10 cellular contexts compared by ENCODE assay signal in genomic region chr15:62648954-62649353, GRCh38.
DNase-seq lines count a peak whose midpoint lies in the region; ATAC-seq and TF ChIP-seq lines count a peak whose summit lies in the region.
"Had no signal": no experiment of that assay in that cellular context is flagged by ENCODE, and none has a peak within 500 bp of the region (broad histone marks: within the 10 kb centered on the region; RNA-seq: fewer than 3 reads in every experiment).

No MANE protein-coding gene starts in this region.

- no peaks in the 10 kb centered on the region for H3K27me3 Mint-ChIP-seq in chondrocyte (ENCODE audit: low read depth)
- H3K27me3 Mint-ChIP-seq in neural progenitor cell (ENCODE audit: insufficient read depth, low read depth), result no peaks in the 10 kb centered on the region

- H3K27ac Mint-ChIP-seq in chondrocyte (ENCODE audit: unreplicated experiment), result no peak overlapping the region
- H3K27ac Mint-ChIP-seq in neural progenitor cell, result no peak overlapping the region

- no peak overlapping the region for H3K4me3 ChIP-seq in Karpas-422 (ENCODE audit: low read length)
- H3K4me3 ChIP-seq in neural progenitor cell, result no peak overlapping the region

- H3K9ac ChIP-seq in Karpas-422 (ENCODE audit: low read length) (no peak overlapping the region), neural progenitor cell (no peak overlapping the region)

- H3K4me1 Mint-ChIP-seq in chondrocyte (ENCODE audit: low read depth), result peaks cover 14% of the 10 kb centered on the region
- peaks cover 15% of the 10 kb centered on the region for H3K4me1 Mint-ChIP-seq in neural progenitor cell

- TF ChIP-seq CTCF in chondrocyte (IDR thresholded peaks at IDR 0.05), result peak; percentile 72
- TF ChIP-seq CTCF in neural progenitor cell (IDR thresholded peaks at IDR 0.05), result peak; percentile 47

- no peak overlapping the region for H2AFZ ChIP-seq in Karpas-422 (ENCODE audit: low read length)
- no peak overlapping the region for H2AFZ ChIP-seq in neural progenitor cell (replicated peaks)

- H3K79me2 ChIP-seq in Karpas-422 (ENCODE audit: low read length) (no peaks in the 10 kb centered on the region), neural progenitor cell (ENCODE audit: low read depth) (no peaks in the 10 kb centered on the region)

- H3K27me3 ChIP-seq in Karpas-422 (ENCODE audit: low read length) (no peaks in the 10 kb centered on the region), neural progenitor cell (no peaks in the 10 kb centered on the region)

- H3K4me1 ChIP-seq in Karpas-422 (ENCODE audit: low read length) (no peaks in the 10 kb centered on the region), neural progenitor cell (peaks cover 8% of the 10 kb centered on the region)

- H3K4me3 Mint-ChIP-seq in chondrocyte (ENCODE audit: unreplicated experiment) (no peak overlapping the region), neural progenitor cell (no peak overlapping the region)

- H3K4me2 ChIP-seq in Karpas-422 (ENCODE audit: low read depth, low read length, poor library complexity, severe bottlenecking) (no peak overlapping the region), neural progenitor cell (no peak overlapping the region)

- H3F3A ChIP-seq in neural progenitor cell (ENCODE audit: low read depth), result no peaks in the 10 kb centered on the region

- peaks cover under 1% of the 10 kb centered on the region for H3K9me3 Mint-ChIP-seq in chondrocyte (ENCODE audit: low read depth)
- no peaks in the 10 kb centered on the region for H3K9me3 Mint-ChIP-seq in neural progenitor cell

- ATAC-seq in HG02678 (IDR thresholded peaks at IDR 0.05; ENCODE audit: unreplicated experiment), result no peak

- H3K9me2 ChIP-seq in Karpas-422 (replicated peaks; ENCODE audit: insufficient read depth, low read length), result no peaks in the 10 kb centered on the region

- H3K36me3 Mint-ChIP-seq in chondrocyte (ENCODE audit: low read depth) (peaks cover 4% of the 10 kb centered on the region), neural progenitor cell (peaks cover 9% of the 10 kb centered on the region)

- H4K20me1 ChIP-seq in Karpas-422 (ENCODE audit: insufficient read depth, low read depth, low read length), result no peaks in the 10 kb centered on the region
- no peaks in the 10 kb centered on the region for H4K20me1 ChIP-seq in neural progenitor cell (ENCODE audit: low read depth)

- peak; percentile 43 for DNase-seq in ELR (ENCODE audit: low read depth)
- DNase-seq in Karpas-422, result peak; percentile 69
- DNase-seq in chondrocyte (ENCODE audit: low spot score), result no peak
- DNase-seq in neural progenitor cell (ENCODE audit: low spot score), result no peak
- no peak for DNase-seq in ecto neural progenitor cell (ENCODE audit: low spot score)
- DNase-seq in middle frontal gyrus (ENCODE audit: extremely low spot score, low spot score), result no peak
- no peak for DNase-seq in epidermal melanocyte (ENCODE audit: insufficient read length, low spot score)
- DNase-seq: activated CD8-positive, alpha-beta memory T cell treated with anti-CD3 and anti-CD28 coated beads for 24 hours; NCI-H345 had no signal

- H3K27ac ChIP-seq in Karpas-422 (ENCODE audit: low read length), result no peak overlapping the region
- H3K27ac ChIP-seq in neural progenitor cell, result no peak overlapping the region

- H3K9me3 ChIP-seq in Karpas-422 (ENCODE audit: low read length) (no peaks in the 10 kb centered on the region), neural progenitor cell (ENCODE audit: low read depth) (no peaks in the 10 kb centered on the region)

- H3K36me3 ChIP-seq in Karpas-422 (ENCODE audit: insufficient read depth, low read length), result no peaks in the 10 kb centered on the region
- peaks cover 7% of the 10 kb centered on the region for H3K36me3 ChIP-seq in neural progenitor cell

Comparison
In these comparisons a context has a peak if more than half of its experiments do, and no peak if none do; other contexts are left out.
1. DNase-seq: peak in ELR (single experiment) and Karpas-422 (single experiment); none in chondrocyte (single experiment), neural progenitor cell (single experiment), ecto neural progenitor cell (single experiment), middle frontal gyrus (single experiment) and epidermal melanocyte (single experiment).